ENCODE assay signal across 19 cellular contexts in the genomic region with DNA sequence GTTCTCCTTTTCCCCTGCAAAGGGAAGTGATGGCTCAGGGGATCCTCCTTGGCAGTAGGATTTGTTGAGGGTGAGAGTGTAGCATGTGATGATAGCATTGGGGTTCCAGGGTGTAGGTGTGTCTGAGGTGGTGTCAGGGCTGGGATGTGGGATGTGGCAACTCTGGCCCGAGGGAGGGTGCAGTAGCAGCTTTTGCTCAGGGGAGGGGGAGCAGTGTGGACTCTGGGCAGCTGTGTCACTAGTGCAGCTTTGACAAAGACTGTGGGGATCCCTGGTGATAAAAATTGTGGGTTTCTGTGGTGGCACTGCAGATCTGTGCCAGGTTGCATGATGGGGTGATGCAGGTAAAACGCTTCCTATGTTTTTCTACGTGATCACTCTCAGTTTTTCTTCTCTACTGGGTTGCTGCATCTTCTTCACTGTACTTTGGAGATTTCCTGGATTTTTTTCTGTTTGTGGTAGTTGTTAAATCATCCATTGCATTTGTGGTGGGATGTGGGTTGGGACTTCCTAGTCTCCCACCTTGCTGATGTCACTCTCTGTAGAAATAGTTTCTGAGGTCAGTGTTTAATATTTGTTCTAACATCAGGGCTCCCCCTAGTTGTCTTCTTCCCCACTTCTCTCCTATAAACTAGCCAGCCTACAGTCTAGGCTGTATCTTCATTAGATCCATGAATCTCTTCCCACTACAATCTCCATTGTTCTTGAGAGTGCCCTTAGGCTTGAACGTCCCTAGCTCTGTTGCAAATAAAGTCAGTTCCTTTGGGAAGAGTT.
"Had no signal": no experiment of that assay in that cellular context is flagged by ENCODE, and none has a peak within 500 bp of the region (broad histone marks: within the 10 kb centered on the region; RNA-seq: fewer than 3 reads in every experiment).

No MANE protein-coding gene starts in this region.

- H3K4me3 ChIP-seq: body of pancreas, colonic mucosa, left ventricle myocardium inferior, stomach, testis had no signal

- H3K9me3 Mint-ChIP-seq: activated CD4-positive, alpha-beta memory T cell treated with anti-CD3 and anti-CD28 coated beads, Interleukin-2, amount 10 ng/mL, durations not matched to agents 7 days and 5 days; activated naive CD4-positive, alpha-beta T cell treated with anti-CD3 and anti-CD28 coated beads, Interleukin-2, amount 50 U/mL, for 72 hours; T-helper 1 cell treated with Interleukin-12 subunit alpha and Interleukin-12 subunit beta and Interleukin-4 antibody, amounts not matched to agents 30 μg/mL and 1 μg/mL, for 36 hours had no signal

- H3K27me3 ChIP-seq: body of pancreas, colonic mucosa, stomach, testis had no signal

- H3K9me3 ChIP-seq: body of pancreas, colonic mucosa, left ventricle myocardium inferior, stomach, testis had no signal

- H3K36me3 ChIP-seq: colonic mucosa, left ventricle myocardium inferior, stomach had no signal

- H3K4me3 Mint-ChIP-seq: activated CD4-positive, alpha-beta memory T cell treated with anti-CD3 and anti-CD28 coated beads, Interleukin-2, amount 10 ng/mL, durations not matched to agents 7 days and 5 days; naive thymus-derived CD8-positive, alpha-beta T cell; T-helper 1 cell treated with Interleukin-12 subunit alpha and Interleukin-12 subunit beta and Interleukin-4 antibody, amounts not matched to agents 30 μg/mL and 1 μg/mL, for 36 hours; WTC11 had no signal

- H3K27ac Mint-ChIP-seq: activated CD4-positive, alpha-beta memory T cell treated with anti-CD3 and anti-CD28 coated beads, Interleukin-2, amount 10 ng/mL, durations not matched to agents 7 days and 5 days; activated naive CD4-positive, alpha-beta T cell treated with anti-CD3 and anti-CD28 coated beads, Interleukin-2, amount 50 U/mL, for 72 hours; progenitor cell of endocrine pancreas; T-helper 1 cell treated with Interleukin-12 subunit alpha and Interleukin-12 subunit beta and Interleukin-4 antibody, amounts not matched to agents 30 μg/mL and 1 μg/mL, for 36 hours; WTC11 had no signal

- H3K4me1 ChIP-seq: body of pancreas, colonic mucosa, left ventricle myocardium inferior, stomach, testis had no signal

- H3K27me3 Mint-ChIP-seq: activated CD4-positive, alpha-beta memory T cell treated with anti-CD3 and anti-CD28 coated beads, Interleukin-2, amount 10 ng/mL, durations not matched to agents 7 days and 5 days had no signal

- ATAC-seq: activated naive CD4-positive, alpha-beta T cell treated with anti-CD3 and anti-CD28 coated beads, Interleukin-2, amount 50 U/mL, for 72 hours; body of pancreas; naive thymus-derived CD8-positive, alpha-beta T cell; right cardiac atrium; WTC11 had no signal

- H3K4me1 Mint-ChIP-seq: activated CD4-positive, alpha-beta memory T cell treated with anti-CD3 and anti-CD28 coated beads, Interleukin-2, amount 10 ng/mL, durations not matched to agents 7 days and 5 days; WTC11 had no signal

- H3K36me3 Mint-ChIP-seq: activated naive CD4-positive, alpha-beta T cell treated with anti-CD3 and anti-CD28 coated beads, Interleukin-2, amount 50 U/mL, for 72 hours had no signal

- DNase-seq: activated CD4-positive, alpha-beta memory T cell treated with anti-CD3 and anti-CD28 coated beads, Interleukin-2, amount 10 ng/mL, durations not matched to agents 7 days and 5 days; activated CD4-positive, alpha-beta T cell treated with anti-CD3 and anti-CD28 coated beads for 4 hours; activated gamma-delta T cell; activated T-cell treated with anti-CD3 and anti-CD28 coated beads, Interleukin-2, amount 50 U/mL, for 48 hours; amygdala; body of pancreas; caudate nucleus; colonic mucosa; hippocampal formation; left ventricle myocardium inferior; naive thymus-derived CD8-positive, alpha-beta T cell; right cardiac atrium; small intestine; stomach; testis had no signal

- H3K27ac ChIP-seq: body of pancreas, colonic mucosa, left ventricle myocardium inferior, stomach, testis had no signal
